In the genomic region with DNA sequence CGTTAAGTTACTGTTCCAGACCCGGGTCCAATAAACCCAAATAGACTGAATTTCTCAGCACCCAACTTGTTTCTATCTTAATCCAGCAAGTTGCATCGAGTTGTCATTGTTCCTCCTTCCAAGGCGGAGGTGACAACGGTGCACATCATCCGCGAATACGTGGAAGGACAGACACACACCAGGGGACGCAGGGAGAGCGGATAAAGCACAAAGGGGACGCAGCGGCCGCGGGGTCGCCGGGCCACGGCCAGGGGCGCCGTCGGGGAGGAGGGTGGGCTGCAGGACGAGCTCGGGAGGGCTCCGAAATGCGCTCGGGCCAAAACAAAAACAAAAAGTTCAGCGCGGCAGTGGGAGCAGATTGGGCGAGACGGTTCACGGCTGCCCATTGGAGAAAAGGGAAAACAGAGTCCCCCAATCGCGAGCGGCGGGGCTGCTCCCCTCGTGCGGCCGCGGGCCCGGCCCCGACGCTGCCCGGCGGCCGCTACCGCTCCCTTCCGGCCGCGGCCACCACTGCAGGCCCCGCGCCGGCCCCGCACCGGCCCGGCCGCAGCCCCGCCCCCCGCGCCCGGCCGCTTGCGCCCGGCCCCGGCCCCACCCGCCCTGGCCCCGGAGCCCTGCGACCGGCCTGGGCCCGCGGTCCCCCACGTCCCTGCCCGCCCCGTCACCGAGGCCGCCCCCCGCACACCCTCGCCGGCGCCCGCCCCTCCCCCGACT, we compare ENCODE assay signal across 8 cellular contexts. TPM values are rescaled to one million over a fixed set of nuclear protein-coding genes. Genes with fewer than 3 reads are reported as not detected.
DNase-seq lines count a peak whose midpoint lies in the region; ATAC-seq and TF ChIP-seq lines count a peak whose summit lies in the region.

No MANE protein-coding gene starts in this region.

- POLR2A ChIA-PET in HEK293T (lab: Yijun Ruan, JAX): interaction anchor here (1.0 kb wide), 1 partner anchor 104 kb away, joined by 3 read pairs; no protein-coding TSS in a partner anchor

- H3K9me3 Mint-ChIP-seq in chondrocyte (ENCODE audit: low read depth): no peaks in the 10 kb centered on the region

- no peaks in the 10 kb centered on the region for H3K27me3 Mint-ChIP-seq in chondrocyte (ENCODE audit: low read depth)

- no peaks in the 10 kb centered on the region for H3K36me3 Mint-ChIP-seq in chondrocyte (ENCODE audit: low read depth)

- no peak for ATAC-seq in HG03139 (IDR thresholded peaks at IDR 0.05; ENCODE audit: unreplicated experiment)

- peak overlapping the region; percentile 89 for H3K4me3 Mint-ChIP-seq in chondrocyte (ENCODE audit: unreplicated experiment)

- H3K4me1 Mint-ChIP-seq in chondrocyte (ENCODE audit: low read depth): peaks cover 47% of the 10 kb centered on the region

- DNase-seq in GM04504 (ENCODE audit: low read depth) (peak; percentile 56), HEK293T (ENCODE audit: extremely low spot score) (peak; percentile 76), NCI-H1694 treated with DMSO at 0.1 percent for 48 hours (lab: John Stamatoyannopoulos, UW) (peak; percentile 5), chondrocyte (ENCODE audit: low spot score) (no peak), kidney tubule cell (ENCODE audit: low spot score) (peak; percentile 77)
- DNase-seq in stimulated activated CD4-positive, alpha-beta T cell treated with anti-CD3 and anti-CD28 coated beads, Interleukin-1b, Interleukin-23, amount 100 ng/mL, for 48 hours: peak; percentile 50

- peak overlapping the region; percentile 91 for H3K27ac Mint-ChIP-seq in chondrocyte (ENCODE audit: unreplicated experiment)

- H3K4me3 ChIP-seq in WI38 (ENCODE audit: low read depth, low read length): peak overlapping the region; percentile 90

- TF ChIP-seq CTCF in WI38 (IDR thresholded peaks at IDR 0.05; ENCODE audit: low read depth, low read length) (no peak), chondrocyte (IDR thresholded peaks at IDR 0.05) (peak; percentile 67)

- CTCF ChIA-PET in HEK293T (lab: Yijun Ruan, JAX): no interaction called here

TF ChIP-seq in HEK293T, 16 proteins besides CTCF, POLR2A, EP300 and RAD21:
- TF ChIP-seq L3MBTL2 (conservative IDR thresholded peaks at IDR 0.05) (peak; percentile 33; the same call in 1 of the 2 replicates), LEF1 (IDR thresholded peaks at IDR 0.05; ENCODE audit: borderline replicate concordance) (no peak)
TF ChIP-seq in HEK293T: peak in this region for 1.

RNA-seq across cellular contexts. Expression of gene KMT5B, which starts 0.5 kb away (rescaled TPM):
- 40.8 to 44.4 TPM (median 41.2 TPM) in 3 replicates for total RNA-seq in chondrocyte

RNA-seq across cellular contexts. Expression of gene C11orf24, which starts 59.2 kb away (rescaled TPM):
- 104 to 110 TPM (median 107 TPM) in 3 replicates for total RNA-seq in chondrocyte
